ENCODE assay signal across 12 cellular contexts in the genomic region with DNA sequence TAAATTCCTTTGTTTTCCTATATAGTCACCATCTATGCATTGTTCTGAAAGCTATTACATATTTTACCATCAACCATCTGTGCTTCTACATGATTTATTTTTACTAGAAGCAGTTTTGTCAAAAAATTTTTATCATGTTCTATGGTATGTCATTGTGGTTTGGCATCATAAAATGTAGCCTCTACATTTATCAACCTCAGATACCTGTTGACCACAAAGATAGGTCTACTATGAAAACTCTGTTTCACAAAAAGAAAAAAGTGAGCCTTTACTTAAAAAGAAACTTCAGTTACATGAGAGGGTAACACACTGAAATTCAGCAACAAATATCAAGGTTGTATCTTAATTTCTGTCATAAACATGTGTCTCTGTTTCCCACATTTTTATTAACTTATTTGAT. TPM values are rescaled to one million over a fixed set of nuclear protein-coding genes. Genes with fewer than 3 reads are reported as not detected.
DNase-seq lines count a peak whose midpoint lies in the region; ATAC-seq and TF ChIP-seq lines count a peak whose summit lies in the region.
"Had no signal": no experiment of that assay in that cellular context is flagged by ENCODE, and none has a peak within 500 bp of the region (broad histone marks: within the 10 kb centered on the region; RNA-seq: fewer than 3 reads in every experiment).

No MANE protein-coding gene starts in this region.

- peaks cover 0 to 77% (median 72%) of the 10 kb centered on the region in 11 experiments; a peak in 15 of 22 replicates for H4K20me1 ChIP-seq in BLaER1 treated with 17β-estradiol and CSF1 and Interleukin-3, amounts not matched to agents 10 nM and 100 nM

- H3K36me3 ChIP-seq in BLaER1 treated with 17β-estradiol and CSF1 and Interleukin-3, amounts not matched to agents 10 nM and 100 nM, result peaks cover 0 to 52% (median 32%) of the 10 kb centered on the region in 11 experiments; a peak in 10 of 22 replicates
- H3K36me3 ChIP-seq in HEK293 (ENCODE audit: control insufficient read depth in 2 of 2, insufficient read depth in 1 of 2, low read length in 2 of 2), result no peaks in the 10 kb centered on the region
- H3K36me3 ChIP-seq: heart left ventricle had no signal

- peak overlapping the region in 5 of 11 experiments; percentile 92 to 98 (median 96); a peak in 7 of 22 replicates for H3K27ac ChIP-seq in BLaER1 treated with 17β-estradiol and CSF1 and Interleukin-3, amounts not matched to agents 10 nM and 100 nM
- no peak overlapping the region for H3K27ac ChIP-seq in HEK293 (ENCODE audit: extremely low read depth, low read depth, low read length)

- H3K9me3 Mint-ChIP-seq in activated naive CD4-positive, alpha-beta T cell treated with anti-CD3 and anti-CD28 coated beads, Interleukin-2, amount 50 U/mL, for 72 hours, result no peaks in the 10 kb centered on the region
- H3K9me3 Mint-ChIP-seq in natural killer cell (no peaks in the 10 kb centered on the region), osteocyte (ENCODE audit: unreplicated experiment) (no peaks in the 10 kb centered on the region)

- H3K27ac Mint-ChIP-seq in activated naive CD4-positive, alpha-beta T cell treated with anti-CD3 and anti-CD28 coated beads, Interleukin-2, amount 50 U/mL, for 72 hours, result peak overlapping the region; percentile 92 to 93
- peak overlapping the region; percentile 93 to 94 for H3K27ac Mint-ChIP-seq in natural killer cell
- no peak overlapping the region for H3K27ac Mint-ChIP-seq in osteocyte (ENCODE audit: unreplicated experiment)

- intact Hi-C loops in natural killer cell (cut with micrococcal nuclease), result loop anchor here (2.0 to 5.0 kb wide), 2 partner anchors 99 to 119 kb away; no protein-coding TSS in a partner anchor

- H3K4me3 Mint-ChIP-seq in natural killer cell (peak overlapping the region; percentile 95), osteocyte (ENCODE audit: unreplicated experiment) (no peak overlapping the region)

- H3K9ac ChIP-seq in BLaER1 treated with 17β-estradiol and CSF1 and Interleukin-3, amounts not matched to agents 10 nM and 100 nM, result peak overlapping the region in 8 of 11 experiments; percentile 23 to 98 (median 62); a peak in 10 of 22 replicates

- H3K27me3 Mint-ChIP-seq in natural killer cell (ENCODE audit: low read depth in 2 of 2) (no peaks in the 10 kb centered on the region), osteocyte (ENCODE audit: unreplicated experiment) (peaks cover 2% of the 10 kb centered on the region)

- POLR2A ChIA-PET in HEK293 (lab: Yijun Ruan, JAX), result no interaction called here

- peak overlapping the region; percentile 76 to 99 (median 91); a peak in 20 of 22 replicates for H3K4me2 ChIP-seq in BLaER1 treated with 17β-estradiol and CSF1 and Interleukin-3, amounts not matched to agents 10 nM and 100 nM

- ATAC-seq in activated naive CD4-positive, alpha-beta T cell treated with anti-CD3 and anti-CD28 coated beads, Interleukin-2, amount 50 U/mL, for 72 hours, result no peak
- ATAC-seq in natural killer cell, result no peak
- no peak for ATAC-seq in GM18870 (IDR thresholded peaks at IDR 0.05; ENCODE audit: unreplicated experiment)
- ATAC-seq: heart left ventricle had no signal

- H3K4me1 Mint-ChIP-seq in natural killer cell (peaks cover 76 to 87% of the 10 kb centered on the region in 2 donors), osteocyte (ENCODE audit: unreplicated experiment) (peaks cover 22% of the 10 kb centered on the region)

- no peaks in the 10 kb centered on the region for H3K27me3 ChIP-seq in BLaER1 treated with 17β-estradiol and CSF1 and Interleukin-3, amounts not matched to agents 10 nM and 100 nM

- CTCF ChIA-PET in HEK293 (lab: Yijun Ruan, JAX), result interaction anchor here (0.7 to 1.0 kb wide), 3 partner anchors 8 to 268 kb away, joined by 3 to 5 read pairs (median 5); no protein-coding TSS in a partner anchor

- peaks cover 50 to 72% (median 60%) of the 10 kb centered on the region in 10 experiments for H3K4me1 ChIP-seq in BLaER1 treated with 17β-estradiol and CSF1 and Interleukin-3, amounts not matched to agents 10 nM and 100 nM
- peaks cover 23% of the 10 kb centered on the region; the same call in 1 of the 2 replicates for H3K4me1 ChIP-seq in HEK293 (ENCODE audit: control insufficient read depth, insufficient read depth, low read length)

- DNase-seq in activated naive CD4-positive, alpha-beta T cell treated with anti-CD3 and anti-CD28 coated beads, Interleukin-2, amount 50 U/mL, for 72 hours (ENCODE audit: low spot score in 2 of 2), result no peak
- no peak for DNase-seq in natural killer cell
- no peak for DNase-seq in stimulated activated naive CD4-positive, alpha-beta T cell (lab: John Stamatoyannopoulos, UW)
- no peak for DNase-seq in osteocyte (ENCODE audit: extremely low spot score, unreplicated experiment)
- no peak for DNase-seq in COLO668 (lab: John Stamatoyannopoulos, UW; ENCODE audit: unreplicated experiment)
- DNase-seq: effector CD4-positive, alpha-beta T cell; heart left ventricle; Kasumi-1 had no signal

- peak overlapping the region in 8 of 10 experiments; percentile 80 to 97 (median 90); a peak in 14 of 20 replicates for H3K4me3 ChIP-seq in BLaER1 treated with 17β-estradiol and CSF1 and Interleukin-3, amounts not matched to agents 10 nM and 100 nM
- no peak overlapping the region for H3K4me3 ChIP-seq in HEK293 (ENCODE audit: low read depth, low read length)
- H3K4me3 ChIP-seq: lung had no signal

- no peaks in the 10 kb centered on the region; a peak in 1 of 22 replicates for H3K9me3 ChIP-seq in BLaER1 treated with 17β-estradiol and CSF1 and Interleukin-3, amounts not matched to agents 10 nM and 100 nM (replicated peaks in 1 of 11)
- H3K9me3 ChIP-seq in HEK293 (ENCODE audit: control insufficient read depth, insufficient read depth, low read depth, low read length), result no peaks in the 10 kb centered on the region
- H3K9me3 ChIP-seq: heart left ventricle had no signal

- H3K36me3 Mint-ChIP-seq in activated naive CD4-positive, alpha-beta T cell treated with anti-CD3 and anti-CD28 coated beads, Interleukin-2, amount 50 U/mL, for 72 hours, result peaks cover 34 to 70% of the 10 kb centered on the region in 2 donors
- H3K36me3 Mint-ChIP-seq in natural killer cell (no peaks in the 10 kb centered on the region), osteocyte (ENCODE audit: unreplicated experiment) (no peaks in the 10 kb centered on the region)

- no peak for TF ChIP-seq CTCF in HEK293 (tag by site-specific recombination; IDR thresholded peaks at IDR 0.05)
- TF ChIP-seq CTCF in natural killer cell (IDR thresholded peaks at IDR 0.05), result no peak
- TF ChIP-seq CTCF in osteocyte (IDR thresholded peaks at IDR 0.05), result no peak

TF ChIP-seq in HEK293, 187 proteins besides CTCF, POLR2A, EP300 and RAD21:
- TF ChIP-seq SCRT2 (tag by site-specific recombination; IDR thresholded peaks at IDR 0.05) (peak; percentile 55), ZNF658 (tag by site-specific recombination; IDR thresholded peaks at IDR 0.05) (no peak), PRDM6 (tag by site-specific recombination; IDR thresholded peaks at IDR 0.05) (0 out of 2 replicates have a peak, but pooled peaks have one; percentile 28)

RNA-seq across cellular contexts. Expression of gene BCL2, which starts 3.7 kb away (rescaled TPM):
- total RNA-seq in activated naive CD4-positive, alpha-beta T cell treated with anti-CD3 and anti-CD28 coated beads, Interleukin-2, amount 50 U/mL, for 72 hours, result 10 to 100 TPM; 56.5 to 83.5 TPM
- total RNA-seq in natural killer cell (10 to 100 TPM; 28.2 to 64.2 (median 33.4) TPM), osteocyte (2.5 and 3.2 TPM in 2 replicates)

RNA-seq across cellular contexts. Expression of gene KDSR, which starts 51.1 kb away (rescaled TPM):
- total RNA-seq in activated naive CD4-positive, alpha-beta T cell treated with anti-CD3 and anti-CD28 coated beads, Interleukin-2, amount 50 U/mL, for 72 hours, result 10 to 100 TPM; 69.1 to 90.1 TPM
- total RNA-seq in natural killer cell, result 10 to 100 TPM; 11.1 to 15.1 (median 11.6) TPM
- 87.7 and 90.5 TPM in 2 replicates for total RNA-seq in osteocyte
